Comparison of ENCODE assay signal across 17 cellular contexts in the genomic region with DNA sequence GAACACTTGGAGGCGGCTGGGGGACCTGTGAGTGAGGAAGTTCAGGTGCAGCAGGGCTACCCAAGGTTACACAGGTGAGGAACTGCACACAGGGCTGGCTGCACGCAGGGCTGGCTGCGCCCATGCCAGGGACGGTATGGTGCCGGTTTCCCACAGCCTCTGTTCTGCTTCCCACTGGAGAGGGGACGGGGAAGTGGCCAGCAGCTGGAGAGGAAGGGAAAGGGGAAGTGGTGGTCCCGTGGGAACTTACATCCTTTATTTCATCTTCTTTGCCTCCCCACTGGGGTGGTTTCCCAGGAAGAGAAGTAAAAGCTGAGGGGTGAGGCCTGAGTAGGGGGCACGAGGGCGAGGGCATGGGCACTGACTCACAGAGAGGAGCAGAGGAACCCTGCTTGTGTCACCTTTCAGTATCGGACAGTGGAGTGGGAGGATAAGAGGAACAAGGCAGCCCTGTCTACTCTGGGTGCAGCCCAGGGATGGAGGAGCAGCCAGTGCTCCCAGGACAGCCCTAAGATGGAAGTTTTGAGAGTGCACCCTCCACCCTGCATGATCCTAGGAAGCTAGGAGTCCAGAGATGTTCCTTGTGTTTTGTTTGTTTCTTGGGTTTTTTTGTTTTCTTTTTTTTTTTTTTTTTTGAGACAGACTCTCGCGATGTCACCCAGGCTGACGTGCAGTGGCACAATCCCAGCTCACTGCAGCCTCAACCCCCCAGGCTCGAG. TPM values are rescaled to one million over a fixed set of nuclear protein-coding genes. Genes with fewer than 3 reads are reported as not detected.
DNase-seq lines count a peak whose midpoint lies in the region; ATAC-seq, FAIRE-seq and TF ChIP-seq lines count a peak whose summit lies in the region.
"Had no signal": no experiment of that assay in that cellular context is flagged by ENCODE, and none has a peak within 500 bp of the region (broad histone marks: within the 10 kb centered on the region; RNA-seq: fewer than 3 reads in every experiment).

No MANE protein-coding gene starts in this region.

- peaks cover 16% of the 10 kb centered on the region; the same call in 1 of the 2 replicates for H3K4me1 ChIP-seq in GM23338 (ENCODE audit: insufficient read depth)
- peaks cover 2 to 12% of the 10 kb centered on the region in 2 donors for H3K4me1 ChIP-seq in neuronal stem cell (ENCODE audit: control insufficient read depth in 2 of 2, insufficient read depth in 1 of 2, low read depth in 1 of 2, low read length in 2 of 2)
- H3K4me1 ChIP-seq: gastroesophageal sphincter had no signal

- peak overlapping the region; percentile 7 for H3K4me3 Mint-ChIP-seq in T-helper 1 cell treated with Interleukin-12 subunit alpha and Interleukin-12 subunit beta and Interleukin-4 antibody, amounts not matched to agents 30 μg/mL and 1 μg/mL, for 36 hours
- no peak overlapping the region for H3K4me3 Mint-ChIP-seq in GM23338
- peak overlapping the region; percentile 38 for H3K4me3 Mint-ChIP-seq in activated B cell treated with CpG ODN at 0.5 μM for 24 hours

- no peak for TF ChIP-seq CTCF in GM23338 (conservative IDR thresholded peaks at IDR 0.05; ENCODE audit: low read depth in 2 of 2)
- no peak for TF ChIP-seq CTCF in activated B cell treated with CpG ODN at 0.5 μM for 24 hours (IDR thresholded peaks at IDR 0.05)

- no peaks in the 10 kb centered on the region for H4K20me1 ChIP-seq in GM23338 (replicated peaks; ENCODE audit: insufficient read depth)

- no peak overlapping the region for H2BK5ac ChIP-seq in neuronal stem cell (ENCODE audit: low read length)

- H3K4ac ChIP-seq in neuronal stem cell (ENCODE audit: low read length), result no peak overlapping the region

- DNase-seq in T-helper 1 cell, result no peak
- DNase-seq in GM23338 (ENCODE audit: low spot score), result no peak
- DNase-seq in activated B cell treated with CpG ODN at 0.5 μM for 24 hours, result no peak
- DNase-seq in neuronal stem cell (ENCODE audit: low spot score), result no peak
- no peak for DNase-seq in effector CD4-positive, alpha-beta T cell
- DNase-seq in GM12892 (ENCODE audit: insufficient read length), result no peak
- DNase-seq: DMS153; effector memory CD4-positive, alpha-beta T cell; HCEC 1CT; IMR-90; NCI-H1930; transverse colon had no signal

- no peak overlapping the region for H3K27ac Mint-ChIP-seq in T-helper 1 cell treated with Interleukin-12 subunit alpha and Interleukin-12 subunit beta and Interleukin-4 antibody, amounts not matched to agents 30 μg/mL and 1 μg/mL, for 36 hours
- H3K27ac Mint-ChIP-seq in GM23338 (no peak overlapping the region), activated B cell treated with CpG ODN at 0.5 μM for 24 hours (peak overlapping the region; percentile 30)

- peak overlapping the region; percentile 67 for H2BK15ac ChIP-seq in neuronal stem cell (ENCODE audit: low read length)

- CTCF ChIA-PET in activated B cell treated with CpG ODN at 0.5 μM for 24 hours (lab: Charles Lee), result interaction anchor here (1.0 kb wide), 1 partner anchor 45 kb away, joined by 3 read pairs; no protein-coding TSS in a partner anchor

- no CpG with 5 or more reads among the region's 14 CpGs for WGBS in neuronal stem cell (ENCODE audit: extremely low coverage in 2 of 2, insufficient read length in 2 of 2, insufficient replicate concordance in 1 of 2), 2 donors

- intact Hi-C loops in activated B cell treated with CpG ODN at 0.5 μM for 24 hours (cut with micrococcal nuclease), result no loop called here

- H3F3A ChIP-seq in GM23338 (replicated peaks; ENCODE audit: low read depth), result 0 out of 2 replicates have a peak, but pooled peaks cover 13% of the 10 kb centered on the region

- no peaks in the 10 kb centered on the region for H3K9me3 Mint-ChIP-seq in T-helper 1 cell treated with Interleukin-12 subunit alpha and Interleukin-12 subunit beta and Interleukin-4 antibody, amounts not matched to agents 30 μg/mL and 1 μg/mL, for 36 hours
- no peaks in the 10 kb centered on the region for H3K9me3 Mint-ChIP-seq in GM23338
- H3K9me3 Mint-ChIP-seq in activated B cell treated with CpG ODN at 0.5 μM for 24 hours, result no peaks in the 10 kb centered on the region

- H3K9me3 ChIP-seq in neuronal stem cell (replicated peaks in 1 of 2; ENCODE audit: control insufficient read depth in 2 of 2, insufficient read depth in 1 of 2, low read depth in 1 of 2, low read length in 2 of 2), result no peaks in the 10 kb centered on the region
- H3K9me3 ChIP-seq: gastroesophageal sphincter, transverse colon had no signal

- H3K23ac ChIP-seq in neuronal stem cell (ENCODE audit: low read depth, low read length, poor library complexity), result peak overlapping the region; percentile 44

- no peaks in the 10 kb centered on the region for H3K36me3 Mint-ChIP-seq in T-helper 1 cell treated with Interleukin-12 subunit alpha and Interleukin-12 subunit beta and Interleukin-4 antibody, amounts not matched to agents 30 μg/mL and 1 μg/mL, for 36 hours (ENCODE audit: low read depth)
- H3K36me3 Mint-ChIP-seq in GM23338 (ENCODE audit: low read depth) (no peaks in the 10 kb centered on the region), activated B cell treated with CpG ODN at 0.5 μM for 24 hours (ENCODE audit: low read depth) (no peaks in the 10 kb centered on the region)

- TF ChIP-seq POLR2A in GM18505 (IDR thresholded peaks at IDR 0.05; ENCODE audit: borderline replicate concordance, extremely low read depth, insufficient read depth, insufficient read length) (no peak), GM12892 (IDR thresholded peaks at IDR 0.05; ENCODE audit: low read depth, low read length) (no peak)

- H3K4me2 ChIP-seq in GM23338 (no peak overlapping the region), neuronal stem cell (ENCODE audit: insufficient read depth, low read length, poor library complexity, severe bottlenecking) (no peak overlapping the region)

- H3K4me3 ChIP-seq in GM23338 (no peak overlapping the region), neuronal stem cell (ENCODE audit: low read length in 2 of 2) (no peak overlapping the region)
- H3K4me3 ChIP-seq: gastroesophageal sphincter, transverse colon had no signal

- no peak overlapping the region for H4K8ac ChIP-seq in neuronal stem cell (ENCODE audit: low read depth, low read length)

- H3K9me2 ChIP-seq in GM23338 (ENCODE audit: insufficient read depth), result no peaks in the 10 kb centered on the region

- ATAC-seq in GM23338 (no peak), activated B cell treated with CpG ODN at 0.5 μM for 24 hours (ENCODE audit: low read depth) (peak; percentile 78), GM18505 (IDR thresholded peaks at IDR 0.05; ENCODE audit: unreplicated experiment) (no peak)
- ATAC-seq: gastroesophageal sphincter had no signal

- peaks cover 4% of the 10 kb centered on the region for H3K4me1 Mint-ChIP-seq in T-helper 1 cell treated with Interleukin-12 subunit alpha and Interleukin-12 subunit beta and Interleukin-4 antibody, amounts not matched to agents 30 μg/mL and 1 μg/mL, for 36 hours (ENCODE audit: low read depth)
- H3K4me1 Mint-ChIP-seq in GM23338 (peaks cover 38% of the 10 kb centered on the region), activated B cell treated with CpG ODN at 0.5 μM for 24 hours (peaks cover 17% of the 10 kb centered on the region)

- H2AFZ ChIP-seq in GM23338 (no peak overlapping the region), neuronal stem cell (ENCODE audit: low read length) (no peak overlapping the region)

- H3K36me3 ChIP-seq in GM23338 (ENCODE audit: insufficient read depth), result no peaks in the 10 kb centered on the region
- no peaks in the 10 kb centered on the region for H3K36me3 ChIP-seq in neuronal stem cell (replicated peaks in 1 of 2; ENCODE audit: control insufficient read depth in 2 of 2, insufficient read depth in 2 of 2, low read length in 2 of 2)
- H3K36me3 ChIP-seq: gastroesophageal sphincter, transverse colon had no signal

- no peak overlapping the region for H2AK5ac ChIP-seq in neuronal stem cell (ENCODE audit: low read depth, low read length)

- H3K79me1 ChIP-seq in neuronal stem cell (ENCODE audit: low read depth, low read length), result no peaks in the 10 kb centered on the region

- H3K14ac ChIP-seq in neuronal stem cell (ENCODE audit: low read length), result no peak overlapping the region

- H3K27ac ChIP-seq in GM23338 (ENCODE audit: low read depth), result 0 out of 2 replicates have a peak overlapping the region, but pooled peaks have one; percentile 59
- H3K27ac ChIP-seq in neuronal stem cell (replicated peaks; ENCODE audit: low read length), result no peak overlapping the region
- H3K27ac ChIP-seq: gastroesophageal sphincter, transverse colon had no signal

- no peak for FAIRE-seq in GM12892 (lab: Jason Lieb, UNC)
- FAIRE-seq: A204.1, islet of Langerhans had no signal

- POLR2A ChIA-PET in activated B cell treated with CpG ODN at 0.5 μM for 24 hours (lab: Charles Lee), result interaction anchor here (0.7 to 2.2 kb wide), 4 partner anchors 8 to 45 kb away, joined by 3 to 11 read pairs (median 8); no protein-coding TSS in a partner anchor

- peaks cover 6% of the 10 kb centered on the region for H3K27me3 Mint-ChIP-seq in T-helper 1 cell treated with Interleukin-12 subunit alpha and Interleukin-12 subunit beta and Interleukin-4 antibody, amounts not matched to agents 30 μg/mL and 1 μg/mL, for 36 hours (ENCODE audit: low read depth)
- peaks cover 17% of the 10 kb centered on the region for H3K27me3 Mint-ChIP-seq in GM23338 (ENCODE audit: insufficient read depth, low read depth, poor library complexity)
- H3K27me3 Mint-ChIP-seq in activated B cell treated with CpG ODN at 0.5 μM for 24 hours, result peaks cover 12% of the 10 kb centered on the region

- H3K27me3 ChIP-seq in GM23338 (ENCODE audit: insufficient read depth), result no peaks in the 10 kb centered on the region
- H3K27me3 ChIP-seq in neuronal stem cell (ENCODE audit: control insufficient read depth in 3 of 3, insufficient read depth in 3 of 3, low read depth in 1 of 3, low read length in 3 of 3), result peaks cover 0 to 14% (median 0%) of the 10 kb centered on the region in 3 experiments
- H3K27me3 ChIP-seq: transverse colon had no signal

- no peak overlapping the region for H2BK120ac ChIP-seq in neuronal stem cell (ENCODE audit: low read depth, low read length)

- peak overlapping the region; percentile 65 for H3K18ac ChIP-seq in neuronal stem cell (ENCODE audit: low read length)

- H4K91ac ChIP-seq in neuronal stem cell (ENCODE audit: low read depth, low read length, poor library complexity), result no peak overlapping the region

- H2BK12ac ChIP-seq in neuronal stem cell (ENCODE audit: low read length), result no peak overlapping the region

- H3K79me2 ChIP-seq in GM23338 (replicated peaks; ENCODE audit: insufficient read depth), result no peaks in the 10 kb centered on the region

- no peak overlapping the region for H3K9ac ChIP-seq in neuronal stem cell (ENCODE audit: low read depth, low read length, poor library complexity)

TF ChIP-seq in GM23338, 12 proteins besides CTCF, POLR2A, EP300 and RAD21 (continues in another document):
- TF ChIP-seq CREB1 (CRISPR knock-in tag; IDR thresholded peaks at IDR 0.05; ENCODE audit: low read depth) (no peak), NANOG (IDR thresholded peaks at IDR 0.05; ENCODE audit: borderline replicate concordance) (no peak)

RNA-seq across cellular contexts. Expression of a gene that starts 25.5 kb away (rescaled TPM):
- 142 TPM in 2 replicates for total RNA-seq in GM23338 (2014; rRNA removed; shearing (Covaris generic))
- polyA plus RNA-seq in GM23338 (2016; fragmentation: Nextera tagmentation; extraction: Ambion mirVana), result 58.1 and 64.1 TPM in 2 replicates
- total RNA-seq in activated B cell treated with CpG ODN at 0.5 μM for 24 hours, result 8.2 and 10.7 TPM in 2 replicates
- polyA plus RNA-seq in neuronal stem cell (2013, experiment 1 of 2), result 0.13 TPM
- polyA plus RNA-seq in neuronal stem cell (2013, experiment 2 of 2), result 0.06 TPM
- 2.9 TPM for polyA plus RNA-seq in GM12892 (2012; ENCODE audit: missing spikeins)
- polyA plus RNA-seq: IMR-90 had no signal

Comparison
In these comparisons a context has a peak if more than half of its experiments do, and no peak if none do; other contexts are left out.
1. RNA of a gene that starts 25.5 kb away (total RNA-seq): 142 TPM in GM23338; 8.2 to 10.7 TPM in activated B cell treated with CpG ODN at 0.5 μM for 24 hours; every median in the first group is over 10 times any median in the second.